18 cellular contexts compared by ENCODE assay signal in the genomic region with DNA sequence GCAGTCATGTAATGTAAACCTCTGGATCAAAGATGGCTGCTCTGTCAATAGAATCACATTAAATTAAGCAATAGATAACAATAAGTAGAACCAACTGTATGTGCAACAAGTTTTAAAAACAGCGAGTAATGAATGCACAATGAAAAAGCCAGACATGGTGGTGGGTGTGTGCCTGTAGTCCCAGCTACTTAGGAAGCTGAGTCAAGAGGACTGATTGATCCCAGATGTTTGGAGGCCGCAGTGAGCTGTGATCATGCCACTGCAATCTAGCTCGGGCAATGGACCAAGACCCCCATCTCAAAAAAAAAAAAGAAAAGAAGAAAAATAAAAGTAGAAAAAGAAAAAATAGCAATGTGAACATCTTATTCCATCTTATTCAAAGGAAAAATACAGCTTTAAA.
"Had no signal": no experiment of that assay in that cellular context is flagged by ENCODE, and none has a peak within 500 bp of the region (broad histone marks: within the 10 kb centered on the region; RNA-seq: fewer than 3 reads in every experiment).

No MANE protein-coding gene starts in this region.

- H3K4me1 ChIP-seq: esophagus squamous epithelium, parathyroid adenoma, transverse colon, vagina had no signal

- H3K27me3 ChIP-seq: brain microvascular endothelial cell, esophagus squamous epithelium, hepatocyte, transverse colon, vagina had no signal

- H3K9ac ChIP-seq: parathyroid adenoma had no signal

- H2AFZ ChIP-seq: hepatocyte, parathyroid adenoma had no signal

- H3K4me3 ChIP-seq: coronary artery, esophagus squamous epithelium, hepatocyte, transverse colon, vagina had no signal

- DNase-seq: activated B cell treated with CpG ODN at 0.5 μM for 24 hours; activated CD4-positive, alpha-beta T cell treated with anti-CD3 and anti-CD28 coated beads, Interleukin-2, amount 10 ng/mL, durations not matched to agents 7 days and 5 days; activated CD8-positive, alpha-beta memory T cell treated with anti-CD3 and anti-CD28 coated beads, Interleukin-2, amount 50 U/mL, for 48 hours; activated gamma-delta T cell; activated T-cell treated with anti-CD3 and anti-CD28 coated beads, Interleukin-2, amount 50 U/mL, for 72 hours; amniotic stem cell; brain microvascular endothelial cell; esophagus squamous epithelium; kidney; left ventricle myocardium superior; naive thymus-derived CD8-positive, alpha-beta T cell; stimulated activated CD4-positive, alpha-beta T cell treated with anti-CD3 and anti-CD28 coated beads, Interleukin-2, amount 100 ng/mL, for 48 hours; stimulated activated naive B cell treated with anti-CD40 and anti-IgM and Interleukin-4, amounts not matched to agents 10 μg/mL and 1 μg/mL and 100 μg/mL, for 72 hours; transverse colon had no signal

- H3K27ac ChIP-seq: brain microvascular endothelial cell, coronary artery, esophagus squamous epithelium, hepatocyte, parathyroid adenoma, transverse colon, vagina had no signal

- H3K36me3 ChIP-seq: brain microvascular endothelial cell, esophagus squamous epithelium, transverse colon, vagina had no signal

- H3K9me3 ChIP-seq: esophagus squamous epithelium, transverse colon, vagina had no signal

- H3K4me2 ChIP-seq: hepatocyte had no signal

- H3K79me2 ChIP-seq: hepatocyte, parathyroid adenoma had no signal
